Comparison of ENCODE assay signal across 1 cellular context in the genomic region with DNA sequence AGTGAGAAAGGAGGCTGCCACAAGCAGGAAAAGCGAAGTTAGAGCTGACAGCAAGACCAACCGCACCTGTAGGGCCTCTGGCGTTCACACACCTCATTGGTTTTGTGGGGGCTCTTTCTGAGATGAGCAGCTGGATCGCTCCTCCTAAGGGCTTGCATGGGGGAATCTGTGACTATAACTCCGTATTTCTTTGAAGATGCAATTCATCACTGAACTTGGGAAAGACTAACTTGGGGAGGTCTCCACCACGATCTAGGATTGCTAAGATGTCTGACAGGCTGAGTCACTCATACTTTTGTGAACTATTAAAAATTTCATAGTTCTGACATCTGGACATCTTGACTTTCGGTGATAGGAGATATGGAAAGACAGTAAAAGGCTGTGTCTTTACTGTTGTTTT.
TF ChIP-seq lines count a peak whose summit lies in the region.

No MANE protein-coding gene starts in this region.

TF ChIP-seq in SK-N-SH, 30 proteins besides CTCF, POLR2A, EP300 and RAD21 (continued from another document):
- no peak for TF ChIP-seq SIN3A (IDR thresholded peaks at IDR 0.05; ENCODE audit: borderline replicate concordance, low read depth, low read length)
- peak; percentile 85; the same call in 1 of the 2 replicates for TF ChIP-seq PBX3 (IDR thresholded peaks at IDR 0.05)
- TF ChIP-seq, protein P1, sequence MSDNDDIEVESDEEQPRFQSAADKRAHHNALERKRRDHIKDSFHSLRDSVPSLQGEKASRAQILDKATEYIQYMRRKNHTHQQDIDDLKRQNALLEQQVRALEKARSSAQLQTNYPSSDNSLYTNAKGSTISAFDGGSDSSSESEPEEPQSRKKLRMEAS (IDR thresholded peaks at IDR 0.05; ENCODE audit: low read depth): no peak
- TF ChIP-seq FOXM1 (IDR thresholded peaks at IDR 0.05; ENCODE audit: low read depth): no peak
- peak; percentile 76 for TF ChIP-seq FOSL2 (IDR thresholded peaks at IDR 0.05; ENCODE audit: borderline replicate concordance, low read depth)
- TF ChIP-seq MXI1 (IDR thresholded peaks at IDR 0.05; ENCODE audit: low read depth, low read length): no peak
- no peak for TF ChIP-seq ELF1 (IDR thresholded peaks at IDR 0.05)
- no peak for TF ChIP-seq EZH2phosphoT487 (IDR thresholded peaks at IDR 0.05; ENCODE audit: borderline replicate concordance, low read depth)
- no peak for TF ChIP-seq USF1 (IDR thresholded peaks at IDR 0.05; ENCODE audit: borderline replicate concordance, low read depth)
- TF ChIP-seq REST (IDR thresholded peaks at IDR 0.05; ENCODE audit: low read depth, low read length): no peak
- TF ChIP-seq GATA2 (CRISPR knock-in tag; IDR thresholded peaks at IDR 0.05): no peak
- TF ChIP-seq, protein P2, sequence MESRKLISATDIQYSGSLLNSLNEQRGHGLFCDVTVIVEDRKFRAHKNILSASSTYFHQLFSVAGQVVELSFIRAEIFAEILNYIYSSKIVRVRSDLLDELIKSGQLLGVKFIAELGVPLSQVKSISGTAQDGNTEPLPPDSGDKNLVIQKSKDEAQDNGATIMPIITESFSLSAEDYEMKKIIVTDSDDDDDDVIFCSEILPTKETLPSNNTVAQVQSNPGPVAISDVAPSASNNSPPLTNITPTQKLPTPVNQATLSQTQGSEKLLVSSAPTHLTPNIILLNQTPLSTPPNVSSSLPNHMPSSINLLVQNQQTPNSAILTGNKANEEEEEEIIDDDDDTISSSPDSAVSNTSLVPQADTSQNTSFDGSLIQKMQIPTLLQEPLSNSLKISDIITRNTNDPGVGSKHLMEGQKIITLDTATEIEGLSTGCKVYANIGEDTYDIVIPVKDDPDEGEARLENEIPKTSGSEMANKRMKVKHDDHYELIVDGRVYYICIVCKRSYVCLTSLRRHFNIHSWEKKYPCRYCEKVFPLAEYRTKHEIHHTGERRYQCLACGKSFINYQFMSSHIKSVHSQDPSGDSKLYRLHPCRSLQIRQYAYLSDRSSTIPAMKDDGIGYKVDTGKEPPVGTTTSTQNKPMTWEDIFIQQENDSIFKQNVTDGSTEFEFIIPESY (IDR thresholded peaks at IDR 0.05; ENCODE audit: borderline replicate concordance, low read depth): no peak
- TF ChIP-seq TCF12 (IDR thresholded peaks at IDR 0.05): peak; percentile 83
- no peak for TF ChIP-seq TAF1 (IDR thresholded peaks at IDR 0.05; ENCODE audit: borderline replicate concordance, low read depth, low read length)
- TF ChIP-seq FOXJ3 (CRISPR knock-in tag; IDR thresholded peaks at IDR 0.05): no peak
- no peak for TF ChIP-seq YY1 (IDR thresholded peaks at IDR 0.05; ENCODE audit: low read depth)
- TF ChIP-seq NRF1 (IDR thresholded peaks at IDR 0.05; ENCODE audit: low read depth, low read length): no peak
- TF ChIP-seq POLR2AphosphoS5 (IDR thresholded peaks at IDR 0.05; ENCODE audit: low read depth, low read length): peak; percentile 50; the same call in 1 of the 2 replicates
- no peak for TF ChIP-seq IRF3 (IDR thresholded peaks at IDR 0.05; ENCODE audit: low read depth, low read length)
- peak; percentile 3; the same call in 1 of the 2 replicates for TF ChIP-seq NFIC (IDR thresholded peaks at IDR 0.05; ENCODE audit: borderline replicate concordance)
- no peak for TF ChIP-seq CHD2 (IDR thresholded peaks at IDR 0.05; ENCODE audit: low read length, partially characterized antibody)
- no peak for TF ChIP-seq MEF2A (IDR thresholded peaks at IDR 0.05; ENCODE audit: borderline replicate concordance, low read depth)
